Comparison of ENCODE assay signal across 17 cellular contexts in genomic region chr2:101087638-101088037, GRCh38.
"Had no signal": no experiment of that assay in that cellular context is flagged by ENCODE, and none has a peak within 500 bp of the region (broad histone marks: within the 10 kb centered on the region; RNA-seq: fewer than 3 reads in every experiment).

No MANE protein-coding gene starts in this region.

- DNase-seq: activated CD4-positive, alpha-beta T cell treated with anti-CD3 and anti-CD28 coated beads for 36 hours; activated CD8-positive, alpha-beta T cell treated with anti-CD3 and anti-CD28 coated beads for 36 hours; activated effector memory CD4-positive, alpha-beta T cell treated with Interleukin-2 at 50 U/mL for 16 hours; activated T-cell treated with anti-CD3 and anti-CD28 coated beads, Interleukin-2, amount 50 U/mL, for 4 hours; caudate nucleus; colonic mucosa; effector CD4-positive, alpha-beta T cell; left colon; naive thymus-derived CD8-positive, alpha-beta T cell; SK-N-SH; small intestine; stimulated activated naive CD8-positive, alpha-beta T cell treated with anti-CD3 and anti-CD28 coated beads, Interleukin-15, amount 100 ng/mL, for 72 hours had no signal

- H3K4me2 ChIP-seq: SK-N-SH had no signal

- H3K4me1 ChIP-seq: colonic mucosa had no signal

- FAIRE-seq: small intestine had no signal

- ATAC-seq: activated CD4-positive, alpha-beta T cell treated with anti-CD3 and anti-CD28 coated beads for 36 hours; activated CD8-positive, alpha-beta T cell treated with anti-CD3 and anti-CD28 coated beads for 36 hours; activated T-cell treated with anti-CD3 and anti-CD28 coated beads, Interleukin-2, amount 50 U/mL, for 4 hours; gastroesophageal sphincter; left colon; naive thymus-derived CD8-positive, alpha-beta T cell; stimulated activated naive CD8-positive, alpha-beta T cell treated with anti-CD3 and anti-CD28 coated beads, Interleukin-15, amount 100 ng/mL, for 72 hours had no signal

- H3K9me3 Mint-ChIP-seq: activated CD8-positive, alpha-beta T cell treated with anti-CD3 and anti-CD28 coated beads for 36 hours; activated naive CD4-positive, alpha-beta T cell treated with anti-CD3 and anti-CD28 coated beads, Interleukin-2, amount 50 U/mL, for 24 hours; activated T-cell treated with anti-CD3 and anti-CD28 coated beads, Interleukin-2, amount 50 U/mL, for 4 hours; naive thymus-derived CD8-positive, alpha-beta T cell; stimulated activated naive CD8-positive, alpha-beta T cell treated with anti-CD3 and anti-CD28 coated beads, Interleukin-15, amount 100 ng/mL, for 72 hours; T-helper 1 cell treated with Interleukin-12 subunit alpha and Interleukin-12 subunit beta and Interleukin-4 antibody, amounts not matched to agents 30 μg/mL and 1 μg/mL, for 36 hours had no signal

- H3K27me3 ChIP-seq: colonic mucosa, gastroesophageal sphincter had no signal

- H3K27ac Mint-ChIP-seq: activated CD4-positive, alpha-beta T cell treated with anti-CD3 and anti-CD28 coated beads for 36 hours; activated CD8-positive, alpha-beta T cell treated with anti-CD3 and anti-CD28 coated beads for 36 hours; activated naive CD4-positive, alpha-beta T cell treated with anti-CD3 and anti-CD28 coated beads, Interleukin-2, amount 50 U/mL, for 24 hours; T-helper 1 cell treated with Interleukin-12 subunit alpha and Interleukin-12 subunit beta and Interleukin-4 antibody, amounts not matched to agents 30 μg/mL and 1 μg/mL, for 36 hours had no signal

- H3K4me3 Mint-ChIP-seq: activated CD4-positive, alpha-beta T cell treated with anti-CD3 and anti-CD28 coated beads for 36 hours; activated CD8-positive, alpha-beta T cell treated with anti-CD3 and anti-CD28 coated beads for 36 hours; activated naive CD4-positive, alpha-beta T cell treated with anti-CD3 and anti-CD28 coated beads, Interleukin-2, amount 50 U/mL, for 24 hours; activated T-cell treated with anti-CD3 and anti-CD28 coated beads, Interleukin-2, amount 50 U/mL, for 4 hours; naive thymus-derived CD8-positive, alpha-beta T cell; stimulated activated naive CD8-positive, alpha-beta T cell treated with anti-CD3 and anti-CD28 coated beads, Interleukin-15, amount 100 ng/mL, for 72 hours; T-helper 1 cell treated with Interleukin-12 subunit alpha and Interleukin-12 subunit beta and Interleukin-4 antibody, amounts not matched to agents 30 μg/mL and 1 μg/mL, for 36 hours had no signal

- H3K9me3 ChIP-seq: colonic mucosa, gastroesophageal sphincter, SK-N-SH, thoracic aorta had no signal

- H3K27ac ChIP-seq: colonic mucosa, gastroesophageal sphincter had no signal

- H3K27me3 Mint-ChIP-seq: activated CD4-positive, alpha-beta T cell treated with anti-CD3 and anti-CD28 coated beads for 36 hours; activated CD8-positive, alpha-beta T cell treated with anti-CD3 and anti-CD28 coated beads for 36 hours; activated naive CD4-positive, alpha-beta T cell treated with anti-CD3 and anti-CD28 coated beads, Interleukin-2, amount 50 U/mL, for 24 hours; stimulated activated naive CD8-positive, alpha-beta T cell treated with anti-CD3 and anti-CD28 coated beads, Interleukin-15, amount 100 ng/mL, for 72 hours had no signal

- H3K36me3 Mint-ChIP-seq: activated naive CD4-positive, alpha-beta T cell treated with anti-CD3 and anti-CD28 coated beads, Interleukin-2, amount 50 U/mL, for 24 hours; naive thymus-derived CD8-positive, alpha-beta T cell had no signal

- H3K4me3 ChIP-seq: colonic mucosa, gastroesophageal sphincter, lung, thoracic aorta had no signal
